8 cellular contexts compared by ENCODE assay signal in the genomic region with DNA sequence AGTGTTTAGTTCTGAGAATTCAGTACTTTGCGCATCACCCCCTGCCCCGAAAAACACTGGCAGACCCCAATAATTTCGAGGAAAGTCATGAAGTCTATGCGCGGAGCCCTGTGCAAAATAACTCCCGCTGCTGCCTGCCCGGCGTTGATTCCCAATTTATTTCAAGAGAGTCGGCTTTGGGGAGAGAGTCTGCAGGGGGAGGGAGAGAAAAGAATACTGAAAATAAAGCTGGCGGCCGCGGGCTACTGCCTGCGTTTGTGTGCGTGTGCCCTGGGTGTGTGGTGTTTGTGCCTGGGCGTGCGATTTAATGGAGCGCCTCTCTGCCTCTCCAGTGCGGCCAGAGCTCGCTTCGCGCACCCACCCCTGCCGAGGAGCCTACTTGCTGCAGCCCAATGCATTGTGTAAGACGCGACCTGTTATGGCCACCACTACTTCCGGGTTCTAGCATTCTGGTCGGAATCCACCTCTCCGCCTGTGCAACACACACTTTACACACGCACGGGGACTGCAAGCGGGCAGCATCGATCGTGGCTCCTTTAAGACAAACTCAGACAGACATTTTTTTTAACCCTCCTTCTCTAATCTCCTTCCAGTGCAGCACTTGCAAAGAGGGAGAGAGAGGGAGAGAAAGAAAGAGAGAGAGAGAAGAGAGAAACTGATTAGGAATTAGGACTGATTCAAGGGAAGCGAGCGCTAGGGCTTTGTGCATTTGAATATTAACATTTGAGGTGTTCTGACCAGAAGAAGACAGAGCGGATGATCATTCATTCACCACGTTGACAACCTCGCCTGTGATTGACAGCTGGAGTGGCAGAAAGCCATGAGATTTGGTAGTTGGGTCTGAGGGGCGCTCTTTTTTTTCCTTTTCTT. TPM values are rescaled to one million over a fixed set of nuclear protein-coding genes. Genes with fewer than 3 reads are reported as not detected.
DNase-seq lines count a peak whose midpoint lies in the region; ATAC-seq lines count a peak whose summit lies in the region.

A gene (plus strand): TSS at position 447 of the 870 bp plus-strand sequence. CDS start 732 bp downstream, outside the sequence.

- intact Hi-C loops in activated CD4-positive, alpha-beta T cell treated with anti-CD3 and anti-CD28 coated beads, Interleukin-2, amount 10 ng/mL, durations not matched to agents 24 days and 14 days (cut with micrococcal nuclease) = loop anchor here (2.0 to 10.0 kb wide), 4 partner anchors 144 to 1410 kb away; no protein-coding TSS in a partner anchor

- peaks cover 2% of the 10 kb centered on the region for H3K36me3 Mint-ChIP-seq in activated CD4-positive, alpha-beta T cell treated with anti-CD3 and anti-CD28 coated beads, Interleukin-2, amount 10 ng/mL, durations not matched to agents 24 days and 14 days (ENCODE audit: low read depth)
- no peaks in the 10 kb centered on the region for H3K36me3 Mint-ChIP-seq in stimulated activated effector memory CD8-positive, alpha-beta T cell treated with anti-CD3 and anti-CD28 coated beads, Interleukin-12 subunit alpha, Interleukin-12 subunit beta, amount 100 ng/mL, for 72 hours

- no peak within 1 kb of the TSS for H3K27ac Mint-ChIP-seq in activated CD4-positive, alpha-beta T cell treated with anti-CD3 and anti-CD28 coated beads, Interleukin-2, amount 10 ng/mL, durations not matched to agents 24 days and 14 days
- no peak within 1 kb of the TSS for H3K27ac Mint-ChIP-seq in stimulated activated effector memory CD8-positive, alpha-beta T cell treated with anti-CD3 and anti-CD28 coated beads, Interleukin-12 subunit alpha, Interleukin-12 subunit beta, amount 100 ng/mL, for 72 hours

- peak; percentile 64 for ATAC-seq in HG02571 (IDR thresholded peaks at IDR 0.05; ENCODE audit: unreplicated experiment)
- ATAC-seq in stimulated activated effector memory CD8-positive, alpha-beta T cell treated with anti-CD3 and anti-CD28 coated beads, Interleukin-12 subunit alpha, Interleukin-12 subunit beta, amount 100 ng/mL, for 72 hours = peak; percentile 79

- DNase-seq in activated CD4-positive, alpha-beta T cell treated with anti-CD3 and anti-CD28 coated beads, Interleukin-2, amount 10 ng/mL, durations not matched to agents 24 days and 14 days = peak; percentile 75
- DNase-seq in activated CD4-positive, alpha-beta T cell treated with anti-CD3 and anti-CD28 coated beads for 4 hours = no peak
- DNase-seq in NCI-H1105 (lab: John Stamatoyannopoulos, UW) (peak; percentile 88), SKM-1 (lab: John Stamatoyannopoulos, UW; ENCODE audit: unreplicated experiment) (peak; percentile 17), ecto neural progenitor cell (ENCODE audit: low spot score) (peak; percentile 90), left kidney (ENCODE audit: low read depth, low spot score) (peak; percentile 99)
- DNase-seq in stimulated activated effector memory CD8-positive, alpha-beta T cell treated with anti-CD3 and anti-CD28 coated beads, Interleukin-12 subunit alpha, Interleukin-12 subunit beta, amount 100 ng/mL, for 72 hours (ENCODE audit: low spot score in 2 of 2) = no peak

- peaks cover 15% of the 10 kb centered on the region for H3K4me1 Mint-ChIP-seq in activated CD4-positive, alpha-beta T cell treated with anti-CD3 and anti-CD28 coated beads, Interleukin-2, amount 10 ng/mL, durations not matched to agents 24 days and 14 days
- peaks cover 30% of the 10 kb centered on the region for H3K4me1 Mint-ChIP-seq in stimulated activated effector memory CD8-positive, alpha-beta T cell treated with anti-CD3 and anti-CD28 coated beads, Interleukin-12 subunit alpha, Interleukin-12 subunit beta, amount 100 ng/mL, for 72 hours

- H3K4me3 Mint-ChIP-seq in activated CD4-positive, alpha-beta T cell treated with anti-CD3 and anti-CD28 coated beads, Interleukin-2, amount 10 ng/mL, durations not matched to agents 24 days and 14 days = peak within 1 kb of the TSS; percentile 74
- peak within 1 kb of the TSS; percentile 74 for H3K4me3 Mint-ChIP-seq in stimulated activated effector memory CD8-positive, alpha-beta T cell treated with anti-CD3 and anti-CD28 coated beads, Interleukin-12 subunit alpha, Interleukin-12 subunit beta, amount 100 ng/mL, for 72 hours

- peaks cover 84% of the 10 kb centered on the region for H3K27me3 Mint-ChIP-seq in activated CD4-positive, alpha-beta T cell treated with anti-CD3 and anti-CD28 coated beads, Interleukin-2, amount 10 ng/mL, durations not matched to agents 24 days and 14 days

- no peaks in the 10 kb centered on the region for H3K9me3 Mint-ChIP-seq in activated CD4-positive, alpha-beta T cell treated with anti-CD3 and anti-CD28 coated beads, Interleukin-2, amount 10 ng/mL, durations not matched to agents 24 days and 14 days
- H3K9me3 Mint-ChIP-seq in stimulated activated effector memory CD8-positive, alpha-beta T cell treated with anti-CD3 and anti-CD28 coated beads, Interleukin-12 subunit alpha, Interleukin-12 subunit beta, amount 100 ng/mL, for 72 hours = no peaks in the 10 kb centered on the region

RNA-seq across cellular contexts. Expression of the gene that starts here (rescaled TPM):
- 0.31 TPM in 1 of 2 replicates, not detected in the other for total RNA-seq in activated CD4-positive, alpha-beta T cell treated with anti-CD3 and anti-CD28 coated beads, Interleukin-2, amount 10 ng/mL, durations not matched to agents 24 days and 14 days

Comparison
In these comparisons a context has a peak if more than half of its experiments do, and no peak if none do; other contexts are left out.
1. Peak in DNase-seq in activated CD4-positive, alpha-beta T cell treated with anti-CD3 and anti-CD28 coated beads, Interleukin-2, amount 10 ng/mL, durations not matched to agents 24 days and 14 days; RNA of the gene not detected or under 1 TPM.
2. DNase-seq: peak in NCI-H1105 (single experiment), SKM-1 (single experiment), ecto neural progenitor cell (single experiment) and left kidney (single experiment); none in activated CD4-positive, alpha-beta T cell treated with anti-CD3 and anti-CD28 coated beads for 4 hours (0 of 2) and stimulated activated effector memory CD8-positive, alpha-beta T cell treated with anti-CD3 and anti-CD28 coated beads, Interleukin-12 subunit alpha, Interleukin-12 subunit beta, amount 100 ng/mL, for 72 hours (0 of 2).